In the genomic region with DNA sequence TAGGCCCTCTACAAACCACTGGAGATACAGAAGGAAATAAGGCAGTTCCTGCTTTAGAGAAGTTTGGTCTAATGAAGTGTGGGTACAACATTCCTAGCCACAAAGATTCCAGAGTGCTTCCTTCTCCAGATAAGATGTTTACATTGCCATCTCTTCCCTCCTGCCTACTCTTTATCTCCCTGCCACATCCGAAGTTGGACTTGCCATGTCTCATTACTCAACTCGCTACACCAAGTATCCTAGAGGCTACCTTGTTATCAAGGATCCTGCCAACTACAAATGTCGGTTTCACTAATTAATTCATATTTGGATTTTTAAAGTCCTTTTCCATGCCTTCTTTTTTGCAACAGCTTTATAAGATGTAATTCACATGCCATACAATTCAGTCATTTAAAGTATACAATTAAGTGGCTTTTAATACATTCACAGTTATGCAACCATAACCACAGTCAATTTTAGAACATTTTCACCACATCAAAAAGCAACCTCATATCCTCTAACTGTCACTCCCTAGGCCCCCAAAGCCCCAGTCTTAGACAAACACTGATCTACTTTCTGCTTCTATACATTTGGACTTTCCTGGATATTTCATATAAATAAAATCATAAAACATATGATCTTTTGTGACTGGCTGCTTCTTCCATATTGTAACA, we compare ENCODE assay signal across 16 cellular contexts. TPM values are rescaled to one million over a fixed set of nuclear protein-coding genes. Genes with fewer than 3 reads are reported as not detected.
DNase-seq lines count a peak whose midpoint lies in the region; ATAC-seq, FAIRE-seq and TF ChIP-seq lines count a peak whose summit lies in the region.
"Had no signal": no experiment of that assay in that cellular context is flagged by ENCODE, and none has a peak within 500 bp of the region (broad histone marks: within the 10 kb centered on the region; RNA-seq: fewer than 3 reads in every experiment).

No MANE protein-coding gene starts in this region.

- H3K36me3 Mint-ChIP-seq in CD4-positive, alpha-beta T cell (ENCODE audit: low read depth) = no peaks in the 10 kb centered on the region
- H3K36me3 Mint-ChIP-seq in central memory CD8-positive, alpha-beta T cell (ENCODE audit: insufficient read depth) = peaks cover 3% of the 10 kb centered on the region

- peak; percentile 92 for ATAC-seq in CD4-positive, alpha-beta T cell (ENCODE audit: poor library complexity)
- peak; percentile 96 for ATAC-seq in central memory CD8-positive, alpha-beta T cell (replicated peaks; ENCODE audit: extremely low read depth, poor library complexity, severe bottlenecking)
- no peak for ATAC-seq in psoas muscle
- ATAC-seq in HG02981 (IDR thresholded peaks at IDR 0.05; ENCODE audit: unreplicated experiment) = no peak

- no peaks in the 10 kb centered on the region for H3K4me1 ChIP-seq in psoas muscle
- H3K4me1 ChIP-seq: sigmoid colon, vagina had no signal

- CTCF ChIA-PET in CD4-positive, alpha-beta T cell (lab: Charles Lee) = no interaction called here

- H3K27ac Mint-ChIP-seq in CD4-positive, alpha-beta T cell = peak overlapping the region; percentile 27
- H3K27ac Mint-ChIP-seq in central memory CD8-positive, alpha-beta T cell (ENCODE audit: low read depth) = no peak overlapping the region

- peaks cover 35% of the 10 kb centered on the region for H3K4me1 Mint-ChIP-seq in CD4-positive, alpha-beta T cell (ENCODE audit: low read depth)
- H3K4me1 Mint-ChIP-seq in central memory CD8-positive, alpha-beta T cell = peaks cover 30% of the 10 kb centered on the region

- DNase-seq in CD4-positive, alpha-beta T cell = no peak
- DNase-seq in GM19239 (ENCODE audit: insufficient read length, low spot score) = no peak
- peak; percentile 63 for DNase-seq in SIG-M5 (lab: John Stamatoyannopoulos, UW)
- no peak for DNase-seq in central memory CD8-positive, alpha-beta T cell (ENCODE audit: low spot score in 2 of 2)
- DNase-seq in psoas muscle = no peak
- no peak for DNase-seq in RKO (ENCODE audit: low spot score)
- DNase-seq in NCI-H2029 treated with DMSO at 0.1 percent for 48 hours (lab: John Stamatoyannopoulos, UW) = no peak
- DNase-seq: C1 segment of cervical spinal cord, dermis blood vessel endothelial cell, NCI-H2081, NCI-H526 treated with DMSO at 0.1 percent for 48 hours, sigmoid colon had no signal

- H3K27me3 ChIP-seq in CD4-positive, alpha-beta T cell (ENCODE audit: control insufficient read depth, insufficient read depth, low read length) = no peaks in the 10 kb centered on the region
- no peaks in the 10 kb centered on the region for H3K27me3 ChIP-seq in psoas muscle (ENCODE audit: insufficient read depth in 3 of 3, low read length in 2 of 3)
- H3K27me3 ChIP-seq: sigmoid colon, vagina had no signal

- H3K36me3 ChIP-seq in psoas muscle (ENCODE audit: insufficient read depth in 1 of 2, low read depth in 1 of 2) = no peaks in the 10 kb centered on the region
- H3K36me3 ChIP-seq: sigmoid colon, vagina had no signal

- intact Hi-C loops in CD4-positive, alpha-beta T cell (cut with DNase I, micrococcal nuclease) = no loop called here
- intact Hi-C loops in psoas muscle (cut with DNase I) = no loop called here

- POLR2A ChIA-PET in CD4-positive, alpha-beta T cell (lab: Charles Lee) = no interaction called here

- H3K4me3 Mint-ChIP-seq in CD4-positive, alpha-beta T cell = peak overlapping the region; percentile 52
- no peak overlapping the region for H3K4me3 Mint-ChIP-seq in central memory CD8-positive, alpha-beta T cell

- FAIRE-seq in GM19239 (lab: Jason Lieb, UNC) = peak; percentile 18
- FAIRE-seq: H1 had no signal

- no peak for TF ChIP-seq CTCF in CD4-positive, alpha-beta T cell (IDR thresholded peaks at IDR 0.05)
- no peak for TF ChIP-seq CTCF in psoas muscle (IDR thresholded peaks at IDR 0.05)

- H3K4me3 ChIP-seq in psoas muscle = no peak overlapping the region
- H3K4me3 ChIP-seq: sigmoid colon, vagina had no signal

- WGBS in psoas muscle, 3 donors = 82 to 88% (median 87%) methylated on average over 3 of the region's 3 CpGs

- no peaks in the 10 kb centered on the region for H3K27me3 Mint-ChIP-seq in CD4-positive, alpha-beta T cell
- peaks cover 14% of the 10 kb centered on the region for H3K27me3 Mint-ChIP-seq in central memory CD8-positive, alpha-beta T cell

- no peaks in the 10 kb centered on the region for H3K9me3 ChIP-seq in CD4-positive, alpha-beta T cell (ENCODE audit: control insufficient read depth, low read length)
- no peaks in the 10 kb centered on the region for H3K9me3 ChIP-seq in psoas muscle
- H3K9me3 ChIP-seq: sigmoid colon, vagina had no signal

- no peaks in the 10 kb centered on the region for H3K9me3 Mint-ChIP-seq in CD4-positive, alpha-beta T cell
- H3K9me3 Mint-ChIP-seq in central memory CD8-positive, alpha-beta T cell = no peaks in the 10 kb centered on the region

- H3K27ac ChIP-seq in CD4-positive, alpha-beta T cell (ENCODE audit: low read depth, low read length) = no peak overlapping the region
- H3K27ac ChIP-seq in psoas muscle = no peak overlapping the region
- H3K27ac ChIP-seq: sigmoid colon, vagina had no signal

RNA-seq across cellular contexts. Expression of a gene that starts 53.7 kb away (rescaled TPM):
- 1 to 10 TPM; 1.2 to 1.4 TPM for total RNA-seq in CD4-positive, alpha-beta T cell
- total RNA-seq in psoas muscle = under 1 TPM; 0.40 to 0.84 (median 0.81) TPM
- polyA plus RNA-seq in psoas muscle = 1 to 10 TPM in 2 of 3 donors, under 1 TPM in 1; 0.67 to 3.3 (median 2.1) TPM
- total RNA-seq: dermis blood vessel endothelial cell, H1 had no signal
- polyA plus RNA-seq: H1, neural cell had no signal

Comparison
In these comparisons a context has a peak if more than half of its experiments do, and no peak if none do; other contexts are left out.
1. ATAC-seq: peak in CD4-positive, alpha-beta T cell (single experiment) and central memory CD8-positive, alpha-beta T cell (single experiment); none in psoas muscle (0 of 4) and HG02981 (single experiment).